ENCODE assay signal across 26 cellular contexts in genomic region chr14:97107760-97108159, GRCh38.
"Had no signal": no experiment of that assay in that cellular context is flagged by ENCODE, and none has a peak within 500 bp of the region (broad histone marks: within the 10 kb centered on the region; RNA-seq: fewer than 3 reads in every experiment).

No MANE protein-coding gene starts in this region.

- H3K9me3 ChIP-seq: Peyer's patch had no signal

- H3K4me1 ChIP-seq: Peyer's patch had no signal

- FAIRE-seq: astrocyte, TTC549 had no signal

- H3K27me3 ChIP-seq: Peyer's patch had no signal

- H3K27ac ChIP-seq: Peyer's patch, VCaP had no signal

- DNase-seq: activated CD4-positive, alpha-beta memory T cell treated with anti-CD3 and anti-CD28 coated beads for 36 hours; activated CD4-positive, alpha-beta T cell treated with anti-CD3 and anti-CD28 coated beads, Interleukin-2, amount 10 ng/mL, durations not matched to agents 7 days and 5 days; activated CD4-positive, CD25-positive, alpha-beta regulatory T cell; activated CD8-positive, alpha-beta memory T cell treated with anti-CD3 and anti-CD28 coated beads for 24 hours; activated gamma-delta T cell; activated naive CD4-positive, alpha-beta T cell treated with anti-CD3 and anti-CD28 coated beads for 36 hours; activated T-cell treated with anti-CD3 and anti-CD28 coated beads, Interleukin-2, amount 50 U/mL, for 4 hours; amygdala; Kasumi-1; NCI-H1092; NCI-H1417; NCI-H1930; NCI-H2107; NCI-H2171 treated with DMSO at 0.1 percent for 48 hours; NCI-H345; NCI-H510A; NCI-H526 treated with DMSO at 0.1 percent for 48 hours; NCI-H82; Peyer's patch; SIG-M5; T-helper 17 cell; T-helper 9 cell had no signal

- H3K4me3 ChIP-seq: Peyer's patch had no signal

- ATAC-seq: activated T-cell treated with anti-CD3 and anti-CD28 coated beads, Interleukin-2, amount 50 U/mL, for 4 hours; activated T-helper 17 cell treated with anti-CD3 and anti-CD28 coated beads, Interleukin-2, amount 50 U/mL, for 72 hours; T-helper 17 cell had no signal

- H3K36me3 ChIP-seq: Peyer's patch had no signal
